Comparison of ENCODE assay signal across 10 cellular contexts in genomic region chr3:81716870-81717509, GRCh38. TPM values are rescaled to one million over a fixed set of nuclear protein-coding genes. Genes with fewer than 3 reads are reported as not detected.
A peak's percentile ranks its signal among the peaks of the same experiment; 100 is the strongest.
DNase-seq lines count a peak whose midpoint lies in the region; ATAC-seq and TF ChIP-seq lines count a peak whose summit lies in the region.
"Had no signal": no experiment of that assay in that cellular context is flagged by ENCODE, and none has a peak within 500 bp of the region (broad histone marks: within the 10 kb centered on the region; RNA-seq: fewer than 3 reads in every experiment).

No MANE protein-coding gene starts in this region.

- no peak overlapping the region for H3K14ac ChIP-seq in mesenchymal stem cell (ENCODE audit: low read length in 2 of 2)

- DNase-seq in AG10803 (ENCODE audit: low read depth) (peak; percentile 48), NCI-H146 treated with DMSO at 0.1 percent for 48 hours (lab: John Stamatoyannopoulos, UW; ENCODE audit: unreplicated experiment) (peak; percentile 36), chondrocyte (ENCODE audit: low spot score) (no peak), mesenchymal stem cell (peak; percentile 55), CD1c-positive myeloid dendritic cell (ENCODE audit: extremely low spot score) (no peak), erythroblast (lab: John Stamatoyannopoulos, UW) (no peak)
- DNase-seq in activated naive CD4-positive, alpha-beta T cell treated with Interleukin-2 at 50 U/mL for 16 hours: no peak
- DNase-seq: effector CD4-positive, alpha-beta T cell; naive thymus-derived CD4-positive, alpha-beta T cell had no signal

- H3K4me3 Mint-ChIP-seq in chondrocyte (ENCODE audit: unreplicated experiment): no peak overlapping the region
- H3K4me3 Mint-ChIP-seq: naive thymus-derived CD4-positive, alpha-beta T cell had no signal

- no peak for TF ChIP-seq CTCF in AG10803 (conservative IDR thresholded peaks at IDR 0.05; ENCODE audit: low read length)
- no peak for TF ChIP-seq CTCF in chondrocyte (IDR thresholded peaks at IDR 0.05)

- no peak overlapping the region for H2BK5ac ChIP-seq in mesenchymal stem cell (ENCODE audit: low read depth, low read length, poor library complexity, severe bottlenecking)

- peaks cover 9% of the 10 kb centered on the region for H3K4me1 Mint-ChIP-seq in chondrocyte (ENCODE audit: low read depth)

- H2BK15ac ChIP-seq in mesenchymal stem cell (ENCODE audit: low read depth, poor library complexity, severe bottlenecking): no peak overlapping the region

- ATAC-seq in HG03095 (IDR thresholded peaks at IDR 0.05; ENCODE audit: unreplicated experiment): no peak
- ATAC-seq: naive thymus-derived CD4-positive, alpha-beta T cell had no signal

- no peak overlapping the region for H3K9ac ChIP-seq in mesenchymal stem cell (ENCODE audit: low read length)

- 70% methylated on average over 2 of the region's 3 CpGs for WGBS in mesenchymal stem cell

- peak overlapping the region; percentile 42 for H3K4me2 ChIP-seq in mesenchymal stem cell (ENCODE audit: low read length, poor library complexity, severe bottlenecking)

- peaks cover 3% of the 10 kb centered on the region for H3K36me3 Mint-ChIP-seq in chondrocyte (ENCODE audit: low read depth)

- no peaks in the 10 kb centered on the region for H3K27me3 ChIP-seq in mesenchymal stem cell (ENCODE audit: control insufficient read depth in 1 of 2, insufficient read depth in 1 of 2, low read length in 2 of 2)

- H3K4me1 ChIP-seq in mesenchymal stem cell (ENCODE audit: control insufficient read depth, insufficient read depth, low read depth, low read length): peaks cover 3% of the 10 kb centered on the region

- no peak overlapping the region for H2AK5ac ChIP-seq in mesenchymal stem cell (ENCODE audit: low read length, severe bottlenecking)

- no peak overlapping the region for H3K18ac ChIP-seq in mesenchymal stem cell (ENCODE audit: low read depth in 1 of 2, low read length in 2 of 2)

- H3K23ac ChIP-seq in mesenchymal stem cell (ENCODE audit: low read length in 2 of 2): no peak overlapping the region

- H2BK120ac ChIP-seq in mesenchymal stem cell (ENCODE audit: low read depth, low read length): no peak overlapping the region

- TF ChIP-seq POLR2A in erythroblast (IDR thresholded peaks at IDR 0.05; ENCODE audit: low read length): no peak

- H3K27ac Mint-ChIP-seq in chondrocyte (ENCODE audit: unreplicated experiment): peak overlapping the region; percentile 71
- H3K27ac Mint-ChIP-seq: naive thymus-derived CD4-positive, alpha-beta T cell had no signal

- H3K27me3 Mint-ChIP-seq in chondrocyte (ENCODE audit: low read depth): no peaks in the 10 kb centered on the region
- H3K27me3 Mint-ChIP-seq: naive thymus-derived CD4-positive, alpha-beta T cell had no signal

- H3K4me3 ChIP-seq in AG10803 (ENCODE audit: low read length): no peak overlapping the region
- H3K4me3 ChIP-seq in mesenchymal stem cell (ENCODE audit: insufficient read depth in 1 of 2, low read depth in 1 of 2, low read length in 2 of 2): peak overlapping the region in 1 of 2 experiments; percentile 38

- no peak overlapping the region for H4K8ac ChIP-seq in mesenchymal stem cell (ENCODE audit: low read length)

- H3K9me3 Mint-ChIP-seq in chondrocyte (ENCODE audit: low read depth): no peaks in the 10 kb centered on the region

- H4K91ac ChIP-seq in mesenchymal stem cell (ENCODE audit: low read length): no peak overlapping the region

- no peak overlapping the region for H3K4ac ChIP-seq in mesenchymal stem cell (ENCODE audit: low read depth in 1 of 2, low read length in 2 of 2)

- H2BK12ac ChIP-seq in mesenchymal stem cell (ENCODE audit: low read length in 2 of 2): no peak overlapping the region

- H3K36me3 ChIP-seq in mesenchymal stem cell (ENCODE audit: control insufficient read depth in 1 of 2, insufficient read depth in 2 of 2, low read depth in 1 of 2, low read length in 2 of 2): peaks cover 0 to 20% of the 10 kb centered on the region in 2 experiments

- H3K27ac ChIP-seq in mesenchymal stem cell (ENCODE audit: low read length, poor library complexity, severe bottlenecking): peak overlapping the region; percentile 80

- peaks cover 8% of the 10 kb centered on the region for H3K79me1 ChIP-seq in mesenchymal stem cell (replicated peaks; ENCODE audit: low read length, poor library complexity, severe bottlenecking)

- H2AFZ ChIP-seq in mesenchymal stem cell (ENCODE audit: low read depth, low read length): no peak overlapping the region

- no peaks in the 10 kb centered on the region for H3K9me3 ChIP-seq in mesenchymal stem cell (ENCODE audit: control insufficient read depth, low read length)

RNA-seq across cellular contexts. Expression of gene GBE1, which starts 44.5 kb away (rescaled TPM):
- total RNA-seq in chondrocyte: 53.8 to 68.4 TPM (median 55.0 TPM) in 3 replicates
- polyA plus RNA-seq in mesenchymal stem cell (2013, experiment 1 of 2): 18.4 TPM
- polyA plus RNA-seq in mesenchymal stem cell (2013, experiment 2 of 2): 18.6 TPM

Comparison
In these comparisons a context has a peak if more than half of its experiments do, and no peak if none do; other contexts are left out.
1. DNase-seq: peak in AG10803 (single experiment), NCI-H146 treated with DMSO at 0.1 percent for 48 hours (single experiment) and mesenchymal stem cell (single experiment); none in chondrocyte (single experiment), activated naive CD4-positive, alpha-beta T cell treated with Interleukin-2 at 50 U/mL for 16 hours (single experiment), CD1c-positive myeloid dendritic cell (single experiment) and erythroblast (0 of 2).